1 cellular context compared by ENCODE assay signal in the genomic region with DNA sequence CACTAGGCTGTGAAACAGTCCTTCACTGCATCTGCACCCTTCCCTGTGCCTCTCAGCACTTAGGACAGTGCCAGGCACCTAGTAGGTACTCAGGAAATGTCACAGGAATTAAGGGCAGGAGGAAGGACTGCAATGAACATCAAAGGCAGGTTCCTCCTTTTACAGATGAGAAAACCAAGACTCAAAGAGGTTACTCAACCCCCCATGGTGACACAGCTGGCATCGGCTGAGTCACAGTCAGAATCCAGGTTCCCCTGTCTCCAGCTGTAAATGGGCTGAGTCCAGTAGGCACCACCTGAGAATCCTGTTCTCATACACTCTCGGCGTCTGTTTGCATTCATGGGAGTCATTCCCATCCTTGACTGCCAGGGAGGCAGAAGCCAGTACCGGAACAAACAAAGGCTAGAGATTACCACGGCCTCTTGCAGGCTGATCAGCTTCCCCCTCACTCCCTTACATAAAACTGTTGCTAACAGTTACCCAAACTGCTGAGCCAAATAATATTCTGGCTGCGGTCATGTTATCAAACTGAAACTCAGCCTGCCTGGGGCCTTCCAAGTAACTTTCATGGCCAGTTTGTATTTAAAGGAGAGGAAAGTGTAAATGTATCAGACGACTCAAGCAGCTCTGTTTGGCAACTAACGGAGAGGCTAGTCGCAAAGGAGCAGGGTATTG.
TF ChIP-seq lines count a peak whose summit lies in the region.

No MANE protein-coding gene starts in this region.

TF ChIP-seq in GM23338, 12 proteins besides CTCF, POLR2A, EP300 and RAD21 (continued from another document):
- TF ChIP-seq, protein P1, sequence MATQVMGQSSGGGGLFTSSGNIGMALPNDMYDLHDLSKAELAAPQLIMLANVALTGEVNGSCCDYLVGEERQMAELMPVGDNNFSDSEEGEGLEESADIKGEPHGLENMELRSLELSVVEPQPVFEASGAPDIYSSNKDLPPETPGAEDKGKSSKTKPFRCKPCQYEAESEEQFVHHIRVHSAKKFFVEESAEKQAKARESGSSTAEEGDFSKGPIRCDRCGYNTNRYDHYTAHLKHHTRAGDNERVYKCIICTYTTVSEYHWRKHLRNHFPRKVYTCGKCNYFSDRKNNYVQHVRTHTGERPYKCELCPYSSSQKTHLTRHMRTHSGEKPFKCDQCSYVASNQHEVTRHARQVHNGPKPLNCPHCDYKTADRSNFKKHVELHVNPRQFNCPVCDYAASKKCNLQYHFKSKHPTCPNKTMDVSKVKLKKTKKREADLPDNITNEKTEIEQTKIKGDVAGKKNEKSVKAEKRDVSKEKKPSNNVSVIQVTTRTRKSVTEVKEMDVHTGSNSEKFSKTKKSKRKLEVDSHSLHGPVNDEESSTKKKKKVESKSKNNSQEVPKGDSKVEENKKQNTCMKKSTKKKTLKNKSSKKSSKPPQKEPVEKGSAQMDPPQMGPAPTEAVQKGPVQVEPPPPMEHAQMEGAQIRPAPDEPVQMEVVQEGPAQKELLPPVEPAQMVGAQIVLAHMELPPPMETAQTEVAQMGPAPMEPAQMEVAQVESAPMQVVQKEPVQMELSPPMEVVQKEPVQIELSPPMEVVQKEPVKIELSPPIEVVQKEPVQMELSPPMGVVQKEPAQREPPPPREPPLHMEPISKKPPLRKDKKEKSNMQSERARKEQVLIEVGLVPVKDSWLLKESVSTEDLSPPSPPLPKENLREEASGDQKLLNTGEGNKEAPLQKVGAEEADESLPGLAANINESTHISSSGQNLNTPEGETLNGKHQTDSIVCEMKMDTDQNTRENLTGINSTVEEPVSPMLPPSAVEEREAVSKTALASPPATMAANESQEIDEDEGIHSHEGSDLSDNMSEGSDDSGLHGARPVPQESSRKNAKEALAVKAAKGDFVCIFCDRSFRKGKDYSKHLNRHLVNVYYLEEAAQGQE (IDR thresholded peaks at IDR 0.05; ENCODE audit: unreplicated experiment): peak; percentile 72
- TF ChIP-seq, protein P2, sequence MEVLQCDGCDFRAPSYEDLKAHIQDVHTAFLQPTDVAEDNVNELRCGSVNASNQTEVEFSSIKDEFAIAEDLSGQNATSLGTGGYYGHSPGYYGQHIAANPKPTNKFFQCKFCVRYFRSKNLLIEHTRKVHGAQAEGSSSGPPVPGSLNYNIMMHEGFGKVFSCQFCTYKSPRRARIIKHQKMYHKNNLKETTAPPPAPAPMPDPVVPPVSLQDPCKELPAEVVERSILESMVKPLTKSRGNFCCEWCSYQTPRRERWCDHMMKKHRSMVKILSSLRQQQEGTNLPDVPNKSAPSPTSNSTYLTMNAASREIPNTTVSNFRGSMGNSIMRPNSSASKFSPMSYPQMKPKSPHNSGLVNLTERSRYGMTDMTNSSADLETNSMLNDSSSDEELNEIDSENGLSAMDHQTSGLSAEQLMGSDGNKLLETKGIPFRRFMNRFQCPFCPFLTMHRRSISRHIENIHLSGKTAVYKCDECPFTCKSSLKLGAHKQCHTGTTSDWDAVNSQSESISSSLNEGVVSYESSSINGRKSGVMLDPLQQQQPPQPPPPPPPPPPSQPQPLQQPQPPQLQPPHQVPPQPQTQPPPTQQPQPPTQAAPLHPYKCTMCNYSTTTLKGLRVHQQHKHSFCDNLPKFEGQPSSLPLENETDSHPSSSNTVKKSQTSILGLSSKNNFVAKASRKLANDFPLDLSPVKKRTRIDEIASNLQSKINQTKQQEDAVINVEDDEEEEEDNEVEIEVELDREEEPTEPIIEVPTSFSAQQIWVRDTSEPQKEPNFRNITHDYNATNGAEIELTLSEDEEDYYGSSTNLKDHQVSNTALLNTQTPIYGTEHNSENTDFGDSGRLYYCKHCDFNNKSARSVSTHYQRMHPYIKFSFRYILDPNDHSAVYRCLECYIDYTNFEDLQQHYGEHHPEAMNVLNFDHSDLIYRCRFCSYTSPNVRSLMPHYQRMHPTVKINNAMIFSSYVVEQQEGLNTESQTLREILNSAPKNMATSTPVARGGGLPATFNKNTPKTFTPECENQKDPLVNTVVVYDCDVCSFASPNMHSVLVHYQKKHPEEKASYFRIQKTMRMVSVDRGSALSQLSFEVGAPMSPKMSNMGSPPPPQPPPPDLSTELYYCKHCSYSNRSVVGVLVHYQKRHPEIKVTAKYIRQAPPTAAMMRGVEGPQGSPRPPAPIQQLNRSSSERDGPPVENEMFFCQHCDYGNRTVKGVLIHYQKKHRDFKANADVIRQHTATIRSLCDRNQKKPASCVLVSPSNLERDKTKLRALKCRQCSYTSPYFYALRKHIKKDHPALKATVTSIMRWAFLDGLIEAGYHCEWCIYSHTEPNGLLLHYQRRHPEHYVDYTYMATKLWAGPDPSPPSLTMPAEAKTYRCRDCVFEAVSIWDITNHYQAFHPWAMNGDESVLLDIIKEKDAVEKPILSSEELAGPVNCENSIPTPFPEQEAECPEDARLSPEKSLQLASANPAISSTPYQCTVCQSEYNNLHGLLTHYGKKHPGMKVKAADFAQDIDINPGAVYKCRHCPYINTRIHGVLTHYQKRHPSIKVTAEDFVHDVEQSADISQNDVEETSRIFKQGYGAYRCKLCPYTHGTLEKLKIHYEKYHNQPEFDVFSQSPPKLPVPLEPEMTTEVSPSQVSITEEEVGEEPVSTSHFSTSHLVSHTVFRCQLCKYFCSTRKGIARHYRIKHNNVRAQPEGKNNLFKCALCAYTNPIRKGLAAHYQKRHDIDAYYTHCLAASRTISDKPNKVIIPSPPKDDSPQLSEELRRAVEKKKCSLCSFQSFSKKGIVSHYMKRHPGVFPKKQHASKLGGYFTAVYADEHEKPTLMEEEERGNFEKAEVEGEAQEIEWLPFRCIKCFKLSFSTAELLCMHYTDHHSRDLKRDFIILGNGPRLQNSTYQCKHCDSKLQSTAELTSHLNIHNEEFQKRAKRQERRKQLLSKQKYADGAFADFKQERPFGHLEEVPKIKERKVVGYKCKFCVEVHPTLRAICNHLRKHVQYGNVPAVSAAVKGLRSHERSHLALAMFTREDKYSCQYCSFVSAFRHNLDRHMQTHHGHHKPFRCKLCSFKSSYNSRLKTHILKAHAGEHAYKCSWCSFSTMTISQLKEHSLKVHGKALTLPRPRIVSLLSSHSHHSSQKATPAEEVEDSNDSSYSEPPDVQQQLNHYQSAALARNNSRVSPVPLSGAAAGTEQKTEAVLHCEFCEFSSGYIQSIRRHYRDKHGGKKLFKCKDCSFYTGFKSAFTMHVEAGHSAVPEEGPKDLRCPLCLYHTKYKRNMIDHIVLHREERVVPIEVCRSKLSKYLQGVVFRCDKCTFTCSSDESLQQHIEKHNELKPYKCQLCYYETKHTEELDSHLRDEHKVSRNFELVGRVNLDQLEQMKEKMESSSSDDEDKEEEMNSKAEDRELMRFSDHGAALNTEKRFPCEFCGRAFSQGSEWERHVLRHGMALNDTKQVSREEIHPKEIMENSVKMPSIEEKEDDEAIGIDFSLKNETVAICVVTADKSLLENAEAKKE (CRISPR knock-in tag; IDR thresholded peaks at IDR 0.05): peak; percentile 31; the same call in 1 of the 2 replicates
